Comparison of ENCODE assay signal across 10 cellular contexts in the genomic region with DNA sequence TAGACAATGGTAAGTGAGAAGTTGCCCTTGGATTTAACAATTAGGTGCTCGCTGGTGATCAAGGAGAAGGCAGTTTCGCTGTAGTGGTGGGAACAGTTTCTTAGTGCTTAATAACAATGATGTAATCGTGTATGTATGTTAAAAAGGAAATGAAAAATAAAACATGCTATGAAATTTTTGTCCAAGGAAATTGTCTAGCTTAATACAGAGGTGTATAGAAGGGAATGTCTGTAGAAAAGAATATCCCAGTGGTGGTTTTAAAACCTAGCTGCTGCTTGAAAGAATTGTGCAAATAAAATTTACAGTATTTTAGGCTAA. TPM values are rescaled to one million over a fixed set of nuclear protein-coding genes. Genes with fewer than 3 reads are reported as not detected.
A peak's percentile ranks its signal among the peaks of the same experiment; 100 is the strongest.
DNase-seq lines count a peak whose midpoint lies in the region; ATAC-seq and TF ChIP-seq lines count a peak whose summit lies in the region.
"Had no signal": no experiment of that assay in that cellular context is flagged by ENCODE, and none has a peak within 500 bp of the region (broad histone marks: within the 10 kb centered on the region; RNA-seq: fewer than 3 reads in every experiment).

No MANE protein-coding gene starts in this region.

- POLR2A ChIA-PET in activated CD4-positive, alpha-beta T cell treated with anti-CD3 and anti-CD28 coated beads for 36 hours (lab: Charles Lee), result no interaction called here

- H3K9ac ChIP-seq in OCI-LY1 (ENCODE audit: low read length) (no peak overlapping the region), endodermal cell (ENCODE audit: extremely low read depth, low read length, poor library complexity, severe bottlenecking) (no peak overlapping the region)

- H3K4me3 ChIP-seq in OCI-LY1 (ENCODE audit: low read depth, low read length, poor library complexity, severe bottlenecking), result no peak overlapping the region
- H3K4me3 ChIP-seq in endodermal cell (ENCODE audit: low read length), result no peak overlapping the region
- H3K4me3 ChIP-seq: pancreas had no signal

- WGBS in endodermal cell (ENCODE audit: insufficient coverage in 1 of 2, insufficient read length in 1 of 2), 2 experiments, result 93 to 100% methylated on average over 3 of the region's 3 CpGs

- no peak for DNase-seq in activated CD4-positive, alpha-beta T cell treated with anti-CD3 and anti-CD28 coated beads for 36 hours
- no peak for DNase-seq in activated CD4-positive, alpha-beta T cell treated with anti-CD3 and anti-CD28 coated beads, Interleukin-2, amount 50 U/mL, for 4 hours
- DNase-seq in endodermal cell (no peak), HK-2 (ENCODE audit: unreplicated experiment) (no peak)
- DNase-seq: NCI-H1930, pancreas had no signal

- H3K36me3 Mint-ChIP-seq in activated CD4-positive, alpha-beta T cell treated with anti-CD3 and anti-CD28 coated beads for 36 hours (ENCODE audit: low read depth), result peaks cover 16% of the 10 kb centered on the region
- H3K36me3 Mint-ChIP-seq in endodermal cell (ENCODE audit: low read depth), result peaks cover 44% of the 10 kb centered on the region
- peaks cover 63% of the 10 kb centered on the region for H3K36me3 Mint-ChIP-seq in stimulated activated memory B cell treated with anti-CD40 and anti-IgM and Interleukin-4, amounts not matched to agents 10 μg/mL and 1 μg/mL and 100 μg/mL, for 72 hours

- H3K36me3 ChIP-seq in OCI-LY1 (ENCODE audit: insufficient read depth, low read length) (peaks cover 87% of the 10 kb centered on the region), endodermal cell (ENCODE audit: control insufficient read depth, insufficient read depth, low read length) (peaks cover 43% of the 10 kb centered on the region)
- H3K36me3 ChIP-seq: pancreas had no signal

- peaks cover 23% of the 10 kb centered on the region for H3K4me1 Mint-ChIP-seq in activated CD4-positive, alpha-beta T cell treated with anti-CD3 and anti-CD28 coated beads for 36 hours
- H3K4me1 Mint-ChIP-seq in endodermal cell, result peaks cover under 1% of the 10 kb centered on the region
- H3K4me1 Mint-ChIP-seq in stimulated activated memory B cell treated with anti-CD40 and anti-IgM and Interleukin-4, amounts not matched to agents 10 μg/mL and 1 μg/mL and 100 μg/mL, for 72 hours, result peaks cover 91% of the 10 kb centered on the region

- no peak for ATAC-seq in activated CD4-positive, alpha-beta T cell treated with anti-CD3 and anti-CD28 coated beads for 36 hours
- no peak for ATAC-seq in stimulated activated memory B cell treated with anti-CD40 and anti-IgM and Interleukin-4, amounts not matched to agents 10 μg/mL and 1 μg/mL and 100 μg/mL, for 72 hours
- no peak for ATAC-seq in GM19328 (IDR thresholded peaks at IDR 0.05; ENCODE audit: unreplicated experiment)
- no peak for ATAC-seq in HG02970 (IDR thresholded peaks at IDR 0.05; ENCODE audit: low FRiP score, unreplicated experiment)

- peaks cover 12% of the 10 kb centered on the region for H3K9me3 ChIP-seq in OCI-LY1 (ENCODE audit: low read length)
- peaks cover 9% of the 10 kb centered on the region for H3K9me3 ChIP-seq in endodermal cell (ENCODE audit: control insufficient read depth, low read length)
- H3K9me3 ChIP-seq: pancreas had no signal

- CTCF ChIA-PET in activated CD4-positive, alpha-beta T cell treated with anti-CD3 and anti-CD28 coated beads for 36 hours (lab: Charles Lee), result interaction anchor here (0.5 to 1.8 kb wide), 5 partner anchors 17 to 318 kb away, joined by 3 to 6 read pairs (median 3); no protein-coding TSS in a partner anchor

- peak overlapping the region; percentile 31 for H3K27ac ChIP-seq in OCI-LY1 (ENCODE audit: low read depth, low read length, poor library complexity, severe bottlenecking)
- H3K27ac ChIP-seq in endodermal cell (ENCODE audit: low read depth, low read length), result no peak overlapping the region

- peak overlapping the region; percentile 64 for H3K27ac Mint-ChIP-seq in activated CD4-positive, alpha-beta T cell treated with anti-CD3 and anti-CD28 coated beads for 36 hours
- peak overlapping the region; percentile 1 for H3K27ac Mint-ChIP-seq in endodermal cell
- peak overlapping the region; percentile 75 for H3K27ac Mint-ChIP-seq in stimulated activated memory B cell treated with anti-CD40 and anti-IgM and Interleukin-4, amounts not matched to agents 10 μg/mL and 1 μg/mL and 100 μg/mL, for 72 hours

- H4K20me1 ChIP-seq in OCI-LY1 (ENCODE audit: insufficient read depth, low read length), result no peaks in the 10 kb centered on the region

- H3K4me2 ChIP-seq in OCI-LY1 (ENCODE audit: low read length), result no peak overlapping the region

- TF ChIP-seq CTCF in OCI-LY1 (IDR thresholded peaks at IDR 0.05; ENCODE audit: low read length) (no peak), endodermal cell (conservative IDR thresholded peaks at IDR 0.05) (no peak)

- H3K27me3 Mint-ChIP-seq in activated CD4-positive, alpha-beta T cell treated with anti-CD3 and anti-CD28 coated beads for 36 hours, result peaks cover 2% of the 10 kb centered on the region
- no peaks in the 10 kb centered on the region for H3K27me3 Mint-ChIP-seq in endodermal cell (ENCODE audit: insufficient read depth)
- H3K27me3 Mint-ChIP-seq in stimulated activated memory B cell treated with anti-CD40 and anti-IgM and Interleukin-4, amounts not matched to agents 10 μg/mL and 1 μg/mL and 100 μg/mL, for 72 hours, result no peaks in the 10 kb centered on the region

- H3K4me3 Mint-ChIP-seq in activated CD4-positive, alpha-beta T cell treated with anti-CD3 and anti-CD28 coated beads for 36 hours, result no peak overlapping the region
- H3K4me3 Mint-ChIP-seq in endodermal cell, result no peak overlapping the region
- peak overlapping the region; percentile 53 for H3K4me3 Mint-ChIP-seq in stimulated activated memory B cell treated with anti-CD40 and anti-IgM and Interleukin-4, amounts not matched to agents 10 μg/mL and 1 μg/mL and 100 μg/mL, for 72 hours

- H3K4me1 ChIP-seq in OCI-LY1 (ENCODE audit: insufficient read depth, low read length, severe bottlenecking) (peaks cover 52% of the 10 kb centered on the region), endodermal cell (ENCODE audit: control insufficient read depth, insufficient read depth, low read length) (no peaks in the 10 kb centered on the region)

- no peak overlapping the region for H2AFZ ChIP-seq in OCI-LY1 (ENCODE audit: low read length)

- peaks cover 67% of the 10 kb centered on the region for H3K79me2 ChIP-seq in OCI-LY1 (ENCODE audit: insufficient read depth, low read length)

- intact Hi-C loops in activated CD4-positive, alpha-beta T cell treated with anti-CD3 and anti-CD28 coated beads for 36 hours (cut with DNase I, micrococcal nuclease), result no loop called here

- no peaks in the 10 kb centered on the region for H3K27me3 ChIP-seq in OCI-LY1 (ENCODE audit: insufficient read depth, low read length)
- no peaks in the 10 kb centered on the region for H3K27me3 ChIP-seq in endodermal cell (ENCODE audit: control insufficient read depth, insufficient read depth, low read length, poor library complexity, severe bottlenecking)
- H3K27me3 ChIP-seq: pancreas had no signal

- peaks cover 6% of the 10 kb centered on the region for H3F3A ChIP-seq in OCI-LY1 (ENCODE audit: insufficient read depth, low read length)

- H3K9me2 ChIP-seq in OCI-LY1 (ENCODE audit: low read depth, low read length), result no peaks in the 10 kb centered on the region

- H3K9me3 Mint-ChIP-seq in activated CD4-positive, alpha-beta T cell treated with anti-CD3 and anti-CD28 coated beads for 36 hours (ENCODE audit: low read depth), result peaks cover 9% of the 10 kb centered on the region
- H3K9me3 Mint-ChIP-seq in endodermal cell, result peaks cover 10% of the 10 kb centered on the region
- H3K9me3 Mint-ChIP-seq in stimulated activated memory B cell treated with anti-CD40 and anti-IgM and Interleukin-4, amounts not matched to agents 10 μg/mL and 1 μg/mL and 100 μg/mL, for 72 hours, result peaks cover 7% of the 10 kb centered on the region

RNA-seq across cellular contexts. Expression of gene SWAP70, which starts 53.1 kb away (rescaled TPM):
- 1 to 10 TPM; 7.5 to 9.7 TPM for total RNA-seq in activated CD4-positive, alpha-beta T cell treated with anti-CD3 and anti-CD28 coated beads for 36 hours
- 10 to 100 TPM; 28.8 to 30.7 TPM for total RNA-seq in endodermal cell
- polyA plus RNA-seq in endodermal cell (2013, experiment 1 of 2), result 19.8 TPM
- 19.6 TPM for polyA plus RNA-seq in endodermal cell (2013, experiment 2 of 2)

Comparison
In these comparisons a context has a peak if more than half of its experiments do, and no peak if none do; other contexts are left out.
1. H3K27ac Mint-ChIP-seq: peak in every context shown above with its lines; median percentile 75 in stimulated activated memory B cell treated with anti-CD40 and anti-IgM and Interleukin-4, amounts not matched to agents 10 μg/mL and 1 μg/mL and 100 μg/mL, for 72 hours; 64 in activated CD4-positive, alpha-beta T cell treated with anti-CD3 and anti-CD28 coated beads for 36 hours; 1 in endodermal cell.